In the genomic region with DNA sequence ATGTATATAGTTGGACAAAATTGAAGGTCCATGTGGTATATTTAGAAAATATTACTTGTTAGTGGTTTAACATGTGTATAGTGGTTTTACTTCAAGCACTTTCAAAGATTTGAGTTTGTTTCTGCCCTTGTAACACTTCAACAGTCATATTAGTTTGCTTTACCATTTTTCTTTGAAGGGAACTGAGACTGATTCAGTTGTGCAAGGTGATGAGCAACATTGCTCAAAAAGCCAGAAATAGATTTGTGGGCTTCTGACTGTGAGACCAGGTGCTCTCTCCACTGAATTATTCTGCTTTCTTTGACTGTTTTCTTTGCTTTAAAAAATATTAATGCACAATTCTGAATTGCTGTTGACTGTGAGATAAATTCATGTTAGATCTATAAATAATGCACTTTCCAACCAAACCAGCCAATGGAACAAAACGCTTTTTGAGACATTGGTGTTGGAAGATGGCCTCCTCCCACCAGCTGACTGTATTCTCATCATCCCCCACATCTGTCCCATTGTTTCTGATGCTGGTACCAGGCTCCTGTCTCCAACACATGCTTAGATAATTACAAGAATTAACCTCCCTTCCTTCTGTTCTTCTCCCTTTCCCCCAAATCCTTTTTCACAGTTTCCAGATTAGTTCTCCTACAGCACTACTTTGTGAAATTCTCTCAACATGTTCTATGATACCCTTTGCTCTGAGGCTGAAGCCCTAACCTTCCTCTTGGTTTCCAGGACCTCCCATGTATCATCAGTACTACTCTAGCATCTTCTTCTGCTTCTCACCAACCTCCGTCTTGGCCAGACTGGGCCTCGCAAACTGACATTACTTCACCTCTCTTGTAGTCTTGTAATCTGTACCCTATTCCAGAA, we compare ENCODE assay signal across 9 cellular contexts. TPM values are rescaled to one million over a fixed set of nuclear protein-coding genes. Genes with fewer than 3 reads are reported as not detected.
DNase-seq lines count a peak whose midpoint lies in the region; ATAC-seq and TF ChIP-seq lines count a peak whose summit lies in the region.
"Had no signal": no experiment of that assay in that cellular context is flagged by ENCODE, and none has a peak within 500 bp of the region (broad histone marks: within the 10 kb centered on the region; RNA-seq: fewer than 3 reads in every experiment).

No MANE protein-coding gene starts in this region.

- H3K36me3 ChIP-seq in transverse colon = no peaks in the 10 kb centered on the region

- no peak overlapping the region for H3K4me3 ChIP-seq in transverse colon

- H3K9me3 Mint-ChIP-seq in immature natural killer cell (no peaks in the 10 kb centered on the region), Calu3 (ENCODE audit: low read depth, unreplicated experiment) (no peaks in the 10 kb centered on the region)

- no peak for DNase-seq in immature natural killer cell
- no peak for DNase-seq in Calu3
- no peak for DNase-seq in transverse colon
- no peak for DNase-seq in left ventricle myocardium superior
- DNase-seq in stimulated activated CD4-positive, alpha-beta T cell treated with anti-CD3 and anti-CD28 coated beads, Interleukin-2, amount 100 ng/mL, for 48 hours = no peak
- DNase-seq: NCI-H524 treated with DMSO at 0.1 percent for 48 hours had no signal

- H3K4me3 Mint-ChIP-seq in immature natural killer cell = peak overlapping the region in 4 of 5 donors; percentile 16 to 44 (median 32)
- H3K4me3 Mint-ChIP-seq in Calu3 (ENCODE audit: low read depth, unreplicated experiment) = no peak overlapping the region

- in situ Hi-C loops in transverse colon (cut with MboI; ENCODE audit: low pct_ligation_motif_present in 1 of 4, low pct_unique_long_range_greater_than_20kb in 1 of 4, low sequenced_read_pairs in 3 of 4) = no loop called here

- H3K27ac ChIP-seq in transverse colon = no peak overlapping the region

- WGBS in transverse colon (ENCODE audit: low coverage in 1 of 2), 2 donors = 75 to 90% methylated on average over 3 of the region's 3 CpGs

- intact Hi-C loops in Calu3 (cut with micrococcal nuclease; ENCODE audit: unreplicated experiment) = loop anchor here (10.0 kb wide), 1 partner anchor 122 kb away; no protein-coding TSS in a partner anchor
- intact Hi-C loops in transverse colon (cut with DNase I; ENCODE audit: low total_unique reads) = no loop called here
- intact Hi-C loops in left ventricle myocardium superior (cut with micrococcal nuclease) = no loop called here

- CTCF ChIA-PET in Calu3 (lab: Charles Lee) = no interaction called here

- peaks cover 0 to 4% (median 0%) of the 10 kb centered on the region in 3 donors for H3K36me3 Mint-ChIP-seq in immature natural killer cell
- H3K36me3 Mint-ChIP-seq in Calu3 (ENCODE audit: insufficient read depth, unreplicated experiment) = no peaks in the 10 kb centered on the region

- H3K9me3 ChIP-seq in transverse colon = no peaks in the 10 kb centered on the region

- peak; percentile 87 for ATAC-seq in GM18519 (IDR thresholded peaks at IDR 0.05; ENCODE audit: low FRiP score, unreplicated experiment)
- peak; percentile 96 for ATAC-seq in GM21576 (IDR thresholded peaks at IDR 0.05; ENCODE audit: unreplicated experiment)
- ATAC-seq in HG03520 (IDR thresholded peaks at IDR 0.05; ENCODE audit: unreplicated experiment) = peak; percentile 93
- no peak for ATAC-seq in left ventricle myocardium superior

- TF ChIP-seq EP300 in transverse colon (IDR thresholded peaks at IDR 0.05; ENCODE audit: low read depth) = no peak

- H3K27me3 ChIP-seq in transverse colon = no peaks in the 10 kb centered on the region

- peaks cover 0 to 1% (median 0%) of the 10 kb centered on the region in 3 donors for H3K27me3 Mint-ChIP-seq in immature natural killer cell (ENCODE audit: low read depth in 3 of 3)
- H3K27me3 Mint-ChIP-seq in Calu3 (ENCODE audit: unreplicated experiment) = no peaks in the 10 kb centered on the region

- peak overlapping the region in 4 of 6 donors; percentile 19 to 55 (median 34) for H3K27ac Mint-ChIP-seq in immature natural killer cell
- no peak overlapping the region for H3K27ac Mint-ChIP-seq in Calu3 (ENCODE audit: unreplicated experiment)

- H3K4me1 ChIP-seq in transverse colon = peaks cover 0 to 20% (median 6%) of the 10 kb centered on the region in 4 donors

- TF ChIP-seq CTCF in Calu3 (IDR thresholded peaks at IDR 0.05; ENCODE audit: unreplicated experiment) (no peak), transverse colon (IDR thresholded peaks at IDR 0.05) (no peak)

- peaks cover 74 to 96% of the 10 kb centered on the region in 2 donors for H3K4me1 Mint-ChIP-seq in immature natural killer cell
- peaks cover 7% of the 10 kb centered on the region for H3K4me1 Mint-ChIP-seq in Calu3 (ENCODE audit: low read depth, unreplicated experiment)

- BruUV-seq in Calu3 (replicated peaks; lab: Mats Ljungman, UMichigan) = no TSS peak

- TF ChIP-seq POLR2A in transverse colon (IDR thresholded peaks at IDR 0.05) = no peak

RNA-seq across cellular contexts. Expression of a gene that starts 27.9 kb away (rescaled TPM):
- polyA plus RNA-seq in immature natural killer cell = 10 to 100 TPM; 56.8 to 85.5 (median 78.9) TPM
- total RNA-seq in Calu3 (2022) = 5.4 and 5.8 TPM in 2 replicates
- total RNA-seq in transverse colon = 10 to 100 TPM; 17.2 to 41.4 (median 35.9) TPM
- 76.9 TPM for total RNA-seq in left ventricle myocardium superior
